ENCODE assay signal across 9 cellular contexts in genomic region chr15:76994496-76994895, GRCh38. TPM values are rescaled to one million over a fixed set of nuclear protein-coding genes. Genes with fewer than 3 reads are reported as not detected.
DNase-seq lines count a peak whose midpoint lies in the region; ATAC-seq, FAIRE-seq and TF ChIP-seq lines count a peak whose summit lies in the region.
"Had no signal": no experiment of that assay in that cellular context is flagged by ENCODE, and none has a peak within 500 bp of the region (broad histone marks: within the 10 kb centered on the region; RNA-seq: fewer than 3 reads in every experiment).

No MANE protein-coding gene starts in this region.

- no peaks in the 10 kb centered on the region for H4K20me1 ChIP-seq in HepG2 (ENCODE audit: insufficient read depth, low read length)

- H3K27ac Mint-ChIP-seq in activated naive CD8-positive, alpha-beta T cell treated with anti-CD3 and anti-CD28 coated beads for 36 hours = peak overlapping the region; percentile 95
- peak overlapping the region; percentile 88 to 98 (median 96) for H3K27ac Mint-ChIP-seq in naive thymus-derived CD4-positive, alpha-beta T cell
- H3K27ac Mint-ChIP-seq in WTC11 = no peak overlapping the region

- H3K27me3 ChIP-seq in liver (ENCODE audit: control insufficient read depth in 4 of 4, insufficient read depth in 4 of 4, low read length in 3 of 4) (no peaks in the 10 kb centered on the region), HepG2 (ENCODE audit: control insufficient read depth in 1 of 2, insufficient read depth in 2 of 2, low read length in 2 of 2) (peaks cover 5 to 68% of the 10 kb centered on the region in 2 experiments)
- H3K27me3 ChIP-seq in naive thymus-derived CD4-positive, alpha-beta T cell (ENCODE audit: control insufficient read depth in 2 of 2, insufficient read depth in 2 of 2, low read length in 2 of 2) = no peaks in the 10 kb centered on the region

- in situ Hi-C loops in HepG2 (cut with HindIII; ENCODE audit: extremely low pct_ligation_motif_present, low pct_unique_long_range_greater_than_20kb) = no loop called here

- TF ChIP-seq CTCF in liver (IDR thresholded peaks at IDR 0.05; ENCODE audit: low read depth, low read length, missing input control) = no peak
- TF ChIP-seq CTCF in HepG2 (CRISPR knock-in tag; IDR thresholded peaks at IDR 0.05) = no peak
- TF ChIP-seq CTCF in WTC11 (IDR thresholded peaks at IDR 0.05) = no peak

- POLR2A ChIA-PET in HepG2 (lab: Yijun Ruan, JAX) = no interaction called here
- POLR2A ChIA-PET in naive thymus-derived CD4-positive, alpha-beta T cell (lab: Charles Lee) = interaction anchor here (0.5 to 6.2 kb wide), 22 partner anchors 7 to 427 kb away, joined by 3 to 81 read pairs (median 6); partner anchors contain the start of genes RCN2 and SCAPER
- POLR2A ChIA-PET in WTC11 (lab: Charles Lee) = no interaction called here

- H2AFZ ChIP-seq in HepG2 (ENCODE audit: low read length) = no peak overlapping the region

- peaks cover 2% of the 10 kb centered on the region for H3K9me3 Mint-ChIP-seq in activated naive CD8-positive, alpha-beta T cell treated with anti-CD3 and anti-CD28 coated beads for 36 hours
- H3K9me3 Mint-ChIP-seq in naive thymus-derived CD4-positive, alpha-beta T cell = peaks cover 0 to 2% (median 0%) of the 10 kb centered on the region in 11 donors
- H3K9me3 Mint-ChIP-seq in WTC11 = no peaks in the 10 kb centered on the region

- no peaks in the 10 kb centered on the region for H3K4me1 ChIP-seq in liver (ENCODE audit: control insufficient read depth in 4 of 4, insufficient read depth in 4 of 4, low read length in 3 of 4)
- H3K4me1 ChIP-seq in HepG2 (ENCODE audit: insufficient read depth, low read length) = no peaks in the 10 kb centered on the region
- H3K4me1 ChIP-seq in naive thymus-derived CD4-positive, alpha-beta T cell (ENCODE audit: control insufficient read depth in 2 of 2, insufficient read depth in 2 of 2, low read length in 2 of 2) = peaks cover 50 to 57% of the 10 kb centered on the region in 2 donors

- H3K4me3 ChIP-seq in liver (ENCODE audit: low read depth in 1 of 3, low read length in 3 of 3) (no peak overlapping the region), HepG2 (replicated peaks in 1 of 3; ENCODE audit: insufficient read depth in 1 of 3, low read depth in 2 of 3, low read length in 3 of 3) (no peak overlapping the region)
- H3K4me3 ChIP-seq in naive thymus-derived CD4-positive, alpha-beta T cell (ENCODE audit: low read length) = peak overlapping the region; percentile 90

- ATAC-seq in HepG2 (no peak), GM18870 (IDR thresholded peaks at IDR 0.05; ENCODE audit: unreplicated experiment) (no peak), WTC11 (no peak)
- ATAC-seq in naive thymus-derived CD4-positive, alpha-beta T cell = no peak

- no TSS peak for BruUV-seq in HepG2 (replicated peaks; lab: Mats Ljungman, UMichigan)

- H3K9ac ChIP-seq in liver (ENCODE audit: low read depth in 1 of 2, low read length in 2 of 2) = no peak overlapping the region
- no peak overlapping the region for H3K9ac ChIP-seq in HepG2 (ENCODE audit: insufficient read depth, low read depth, low read length)

- no peaks in the 10 kb centered on the region for H3K79me2 ChIP-seq in HepG2 (ENCODE audit: insufficient read depth, low read length)

- peaks cover 55% of the 10 kb centered on the region for H3K4me1 Mint-ChIP-seq in activated naive CD8-positive, alpha-beta T cell treated with anti-CD3 and anti-CD28 coated beads for 36 hours
- peaks cover 58 to 75% (median 63%) of the 10 kb centered on the region in 7 donors for H3K4me1 Mint-ChIP-seq in naive thymus-derived CD4-positive, alpha-beta T cell
- no peaks in the 10 kb centered on the region for H3K4me1 Mint-ChIP-seq in WTC11

- CTCF ChIA-PET in HepG2 (lab: Yijun Ruan, JAX; ENCODE audit: low intra/inter-chr PET ratio, low total read pairs) (no interaction called here), WTC11 (lab: Charles Lee) (interaction anchor here (1.1 to 2.1 kb wide), 3 partner anchors 20 to 30 kb away, joined by 4 to 10 read pairs (median 7); no protein-coding TSS in a partner anchor)
- CTCF ChIA-PET in naive thymus-derived CD4-positive, alpha-beta T cell (lab: Charles Lee) = interaction anchor here (1.1 to 3.2 kb wide), 7 partner anchors 12 to 78 kb away, joined by 3 to 14 read pairs (median 4); no protein-coding TSS in a partner anchor

- H3K4me2 ChIP-seq in HepG2 (ENCODE audit: low read depth, low read length) = no peak overlapping the region

- H3K9me3 ChIP-seq in liver (ENCODE audit: control insufficient read depth in 4 of 4, low read length in 3 of 4) (no peaks in the 10 kb centered on the region), HepG2 (ENCODE audit: low read length) (no peaks in the 10 kb centered on the region)
- H3K9me3 ChIP-seq in naive thymus-derived CD4-positive, alpha-beta T cell (ENCODE audit: control insufficient read depth in 2 of 3, low read length in 3 of 3) = no peaks in the 10 kb centered on the region

- WGBS in liver = 92% methylated on average over 6 of the region's 6 CpGs
- 70% methylated on average over 5 of the region's 6 CpGs for WGBS in HepG2 (ENCODE audit: low lambda C conversion rate)

- H3K27ac ChIP-seq in liver (ENCODE audit: low read depth in 1 of 2, low read length in 2 of 2) (peak overlapping the region; percentile 65 to 74), HepG2 (ENCODE audit: extremely low read length, insufficient read depth, low read length) (no peak overlapping the region)
- peak overlapping the region; percentile 80 for H3K27ac ChIP-seq in naive thymus-derived CD4-positive, alpha-beta T cell (ENCODE audit: low read depth, low read length)

- no peaks in the 10 kb centered on the region for H3K27me3 Mint-ChIP-seq in activated naive CD8-positive, alpha-beta T cell treated with anti-CD3 and anti-CD28 coated beads for 36 hours
- no peaks in the 10 kb centered on the region for H3K27me3 Mint-ChIP-seq in naive thymus-derived CD4-positive, alpha-beta T cell
- no peaks in the 10 kb centered on the region; the same call in 1 of the 2 replicates for H3K27me3 Mint-ChIP-seq in WTC11 (ENCODE audit: low read depth)

- H3K36me3 Mint-ChIP-seq in activated naive CD8-positive, alpha-beta T cell treated with anti-CD3 and anti-CD28 coated beads for 36 hours = peaks cover 30% of the 10 kb centered on the region
- peaks cover 0 to 29% (median 0%) of the 10 kb centered on the region in 5 donors for H3K36me3 Mint-ChIP-seq in naive thymus-derived CD4-positive, alpha-beta T cell
- H3K36me3 Mint-ChIP-seq in WTC11 = no peaks in the 10 kb centered on the region

- TF ChIP-seq EP300 in HepG2 (IDR thresholded peaks at IDR 0.05; ENCODE audit: low read depth in 2 of 2, low read length in 2 of 2) (no peak), HepG2 (CRISPR knock-in tag; IDR thresholded peaks at IDR 0.05; ENCODE audit: borderline replicate concordance) (no peak)

- no peak for DNase-seq in HepG2 (ENCODE audit: low spot score)
- DNase-seq in activated naive CD8-positive, alpha-beta T cell treated with anti-CD3 and anti-CD28 coated beads for 36 hours = no peak
- DNase-seq in naive thymus-derived CD4-positive, alpha-beta T cell = no peak
- DNase-seq in pons (ENCODE audit: low spot score) = no peak
- no peak for DNase-seq in HuH-7 (ENCODE audit: low spot score)
- no peak for DNase-seq in WTC11 (ENCODE audit: low spot score)
- DNase-seq: HCEC 1CT had no signal

- H3K36me3 ChIP-seq in liver (ENCODE audit: control insufficient read depth in 4 of 4, insufficient read depth in 3 of 4, low read depth in 1 of 4, low read length in 3 of 4) (no peaks in the 10 kb centered on the region), HepG2 (replicated peaks in 1 of 2; ENCODE audit: control insufficient read depth in 1 of 2, insufficient read depth in 2 of 2, low read length in 2 of 2) (no peaks in the 10 kb centered on the region)
- H3K36me3 ChIP-seq in naive thymus-derived CD4-positive, alpha-beta T cell (ENCODE audit: control insufficient read depth in 2 of 3, insufficient read depth in 3 of 3, low read length in 3 of 3) = peaks cover 0 to 1% (median 0%) of the 10 kb centered on the region in 3 experiments

- intact Hi-C loops in HepG2 (cut with micrococcal nuclease; ENCODE audit: unreplicated experiment) = no loop called here
- intact Hi-C loops in naive thymus-derived CD4-positive, alpha-beta T cell (cut with micrococcal nuclease) = loop anchor here (2.0 kb wide), 4 partner anchors 18 to 76 kb away; partner anchors contain the start of genes RCN2 (in 2 of the 2) and TSPAN3 (in 1 of the 2)

- TF ChIP-seq POLR2A in HepG2 (IDR thresholded peaks at IDR 0.05; ENCODE audit: insufficient read depth in 1 of 2, low read depth in 2 of 2, low read length in 2 of 2) = no peak

- FAIRE-seq in HepG2 (lab: Jason Lieb, UNC) = no peak

- no peak for TF ChIP-seq RAD21 in liver (IDR thresholded peaks at IDR 0.05)
- TF ChIP-seq RAD21 in HepG2 (CRISPR knock-in tag; IDR thresholded peaks at IDR 0.05) = no peak

- peak overlapping the region; percentile 95 for H3K4me3 Mint-ChIP-seq in activated naive CD8-positive, alpha-beta T cell treated with anti-CD3 and anti-CD28 coated beads for 36 hours
- peak overlapping the region; percentile 93 to 99 (median 96) for H3K4me3 Mint-ChIP-seq in naive thymus-derived CD4-positive, alpha-beta T cell
- H3K4me3 Mint-ChIP-seq in WTC11 = no peak overlapping the region

RNA-seq across cellular contexts. Expression of gene PSTPIP1, which starts 0.4 kb away (rescaled TPM):
- total RNA-seq in liver (1 to 10 TPM; 4.3 to 4.6 TPM), HepG2 (2016; rRNA removed; fragmentation: Illumina TruSeq; extraction: Trizol) (8.7 and 9.2 TPM in 2 replicates), WTC11 (2021) (1.3 to 1.6 TPM (median 1.5 TPM) in 3 replicates)
- polyA plus RNA-seq in liver (1 to 10 TPM; 1.1 to 1.6 TPM), HepG2 (2011; rRNA removed) (4.4 TPM in 2 replicates)
- total RNA-seq in HepG2 (2016; cell fraction: cytosol; rRNA removed; fragmentation: Illumina TruSeq; extraction: Trizol; ENCODE audit: low read depth) = 5.7 and 10.5 TPM in 2 replicates
- 8.0 and 9.9 TPM in 2 replicates for total RNA-seq in HepG2 (2016; cell fraction: insoluble cytoplasmic fraction; rRNA removed; fragmentation: Illumina TruSeq; extraction: Trizol)
- 9.1 and 10.1 TPM in 2 replicates for total RNA-seq in HepG2 (2016; cell fraction: membrane; rRNA removed; fragmentation: Illumina TruSeq; extraction: Trizol)
- total RNA-seq in HepG2 (2016; cell fraction: nucleus; rRNA removed; fragmentation: Illumina TruSeq; extraction: Trizol) = 2.9 and 4.0 TPM in 2 replicates
- 3.9 and 5.6 TPM in 2 replicates for polyA plus RNA-seq in HepG2 (2011; cell fraction: cytosol; rRNA removed)
- polyA plus RNA-seq in HepG2 (2011; cell fraction: nucleus; rRNA removed) = 4.4 and 6.8 TPM in 2 replicates
- polyA plus RNA-seq in HepG2 (2012) = 3.9 and 7.4 TPM in 2 replicates
- 7.4 and 12.4 TPM in 2 replicates for polyA plus RNA-seq in HepG2 (2016; cell fraction: cytosol; fragmentation: Illumina TruSeq; extraction: Trizol; ENCODE audit: low read depth)
- polyA plus RNA-seq in HepG2 (2016; cell fraction: insoluble cytoplasmic fraction; fragmentation: Illumina TruSeq; extraction: Trizol; ENCODE audit: low read depth) = 7.8 and 11.1 TPM in 2 replicates
- polyA plus RNA-seq in HepG2 (2016; cell fraction: membrane; fragmentation: Illumina TruSeq; extraction: Trizol; ENCODE audit: low read depth) = 9.1 and 13.5 TPM in 2 replicates
- 6.9 and 7.5 TPM in 2 replicates for polyA plus RNA-seq in HepG2 (2016; cell fraction: nucleus; fragmentation: Illumina TruSeq; extraction: Trizol; ENCODE audit: insufficient read depth, low read depth)
- polyA minus RNA-seq in HepG2 (2011; rRNA and poly(A)+ RNA removed; ENCODE audit: low replicate concordance) = 2.2 TPM in 1 of 2 replicates, not detected in the other
- 3.2 TPM in 1 of 2 replicates, not detected in the other for polyA minus RNA-seq in HepG2 (2011; cell fraction: cytosol; rRNA and poly(A)+ RNA removed)
- 1.8 and 2.4 TPM in 2 replicates for polyA minus RNA-seq in HepG2 (2011; cell fraction: nucleus; rRNA and poly(A)+ RNA removed)
- 10 to 100 TPM; 93.4 to 94.5 TPM for total RNA-seq in activated naive CD8-positive, alpha-beta T cell treated with anti-CD3 and anti-CD28 coated beads for 36 hours
- 100 to 1,000 TPM; 101 to 182 (median 146) TPM for total RNA-seq in naive thymus-derived CD4-positive, alpha-beta T cell
- polyA plus RNA-seq in naive thymus-derived CD4-positive, alpha-beta T cell = 10 to 100 TPM; 29.1 to 38.2 TPM
